ENCODE assay signal across 9 cellular contexts in the genomic region with DNA sequence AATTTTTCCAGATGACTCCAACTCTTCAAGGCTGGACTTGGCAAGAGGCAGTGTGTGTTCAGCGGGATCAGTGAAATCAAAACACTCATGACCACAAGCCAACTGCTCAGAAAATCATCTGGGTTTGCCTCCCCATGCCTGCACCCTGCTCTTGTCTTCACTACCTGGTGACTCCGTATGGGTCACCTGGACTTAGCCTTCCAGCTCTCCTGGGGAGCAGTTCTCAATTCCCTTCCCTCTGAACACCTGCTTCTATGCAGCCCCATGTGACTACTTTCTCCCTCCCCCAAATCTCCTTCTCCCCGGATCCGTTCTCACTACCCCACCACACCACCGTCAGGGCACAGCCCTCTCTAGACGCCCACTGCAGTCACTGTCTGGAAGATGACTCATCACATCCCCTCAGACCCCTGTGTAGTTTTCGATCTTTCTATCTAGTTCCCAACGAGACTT.
DNase-seq lines count a peak whose midpoint lies in the region; ATAC-seq lines count a peak whose summit lies in the region.
"Had no signal": no experiment of that assay in that cellular context is flagged by ENCODE, and none has a peak within 500 bp of the region (broad histone marks: within the 10 kb centered on the region; RNA-seq: fewer than 3 reads in every experiment).

No MANE protein-coding gene starts in this region.

- H3K4me3 Mint-ChIP-seq in activated naive CD8-positive, alpha-beta T cell treated with anti-CD3 and anti-CD28 coated beads, Interleukin-2, amount 50 U/mL, for 24 hours = no peak overlapping the region
- H3K4me3 Mint-ChIP-seq in stimulated activated naive CD8-positive, alpha-beta T cell treated with anti-CD3 and anti-CD28 coated beads, Interleukin-15, amount 100 ng/mL, for 72 hours = peak overlapping the region; percentile 26 to 49

- DNase-seq in activated gamma-delta T cell treated with anti-CD3 and anti-CD28 coated beads, Interleukin-2, amount 50 U/mL, for 16 hours (ENCODE audit: low read depth) = peak; percentile 22
- DNase-seq in activated gamma-delta T cell (lab: John Stamatoyannopoulos, UW) = no peak
- DNase-seq in activated naive CD8-positive, alpha-beta T cell treated with anti-CD3 and anti-CD28 coated beads, Interleukin-2, amount 50 U/mL, for 24 hours = peak; percentile 50
- peak in 1 of 2 donors; percentile 48 for DNase-seq in stimulated activated naive CD8-positive, alpha-beta T cell treated with anti-CD3 and anti-CD28 coated beads, Interleukin-15, amount 100 ng/mL, for 72 hours
- no peak for DNase-seq in dedifferentiated amniotic fluid mesenchymal stem cell (ENCODE audit: extremely low spot score)
- DNase-seq in NCI-H2029 (lab: John Stamatoyannopoulos, UW) = no peak
- DNase-seq in NCI-H1694 (lab: John Stamatoyannopoulos, UW) = no peak
- DNase-seq: NCI-H2227 treated with DMSO at 0.1 percent for 48 hours had no signal

- peak; percentile 53 for ATAC-seq in HG03103 (IDR thresholded peaks at IDR 0.05; ENCODE audit: low read depth, unreplicated experiment)
- ATAC-seq in activated naive CD8-positive, alpha-beta T cell treated with anti-CD3 and anti-CD28 coated beads, Interleukin-2, amount 50 U/mL, for 24 hours = peak; percentile 93
- ATAC-seq in stimulated activated naive CD8-positive, alpha-beta T cell treated with anti-CD3 and anti-CD28 coated beads, Interleukin-15, amount 100 ng/mL, for 72 hours = peak; percentile 82

- H3K27me3 Mint-ChIP-seq in activated naive CD8-positive, alpha-beta T cell treated with anti-CD3 and anti-CD28 coated beads, Interleukin-2, amount 50 U/mL, for 24 hours = peaks cover 2% of the 10 kb centered on the region
- H3K27me3 Mint-ChIP-seq in stimulated activated naive CD8-positive, alpha-beta T cell treated with anti-CD3 and anti-CD28 coated beads, Interleukin-15, amount 100 ng/mL, for 72 hours = peaks cover 11% of the 10 kb centered on the region

- peaks cover 2% of the 10 kb centered on the region for H3K36me3 Mint-ChIP-seq in activated naive CD8-positive, alpha-beta T cell treated with anti-CD3 and anti-CD28 coated beads, Interleukin-2, amount 50 U/mL, for 24 hours (ENCODE audit: low read depth)

- H3K4me1 Mint-ChIP-seq in activated naive CD8-positive, alpha-beta T cell treated with anti-CD3 and anti-CD28 coated beads, Interleukin-2, amount 50 U/mL, for 24 hours = peaks cover 33% of the 10 kb centered on the region
- peaks cover 34% of the 10 kb centered on the region for H3K4me1 Mint-ChIP-seq in stimulated activated naive CD8-positive, alpha-beta T cell treated with anti-CD3 and anti-CD28 coated beads, Interleukin-15, amount 100 ng/mL, for 72 hours

- peaks cover 3% of the 10 kb centered on the region for H3K9me3 Mint-ChIP-seq in activated naive CD8-positive, alpha-beta T cell treated with anti-CD3 and anti-CD28 coated beads, Interleukin-2, amount 50 U/mL, for 24 hours
- no peaks in the 10 kb centered on the region for H3K9me3 Mint-ChIP-seq in stimulated activated naive CD8-positive, alpha-beta T cell treated with anti-CD3 and anti-CD28 coated beads, Interleukin-15, amount 100 ng/mL, for 72 hours

- peak overlapping the region; percentile 73 for H3K27ac Mint-ChIP-seq in activated naive CD8-positive, alpha-beta T cell treated with anti-CD3 and anti-CD28 coated beads, Interleukin-2, amount 50 U/mL, for 24 hours
- peak overlapping the region in 1 of 2 donors; percentile 81 for H3K27ac Mint-ChIP-seq in stimulated activated naive CD8-positive, alpha-beta T cell treated with anti-CD3 and anti-CD28 coated beads, Interleukin-15, amount 100 ng/mL, for 72 hours

Comparison
In these comparisons a context has a peak if more than half of its experiments do, and no peak if none do; other contexts are left out.
1. DNase-seq: peak in activated gamma-delta T cell treated with anti-CD3 and anti-CD28 coated beads, Interleukin-2, amount 50 U/mL, for 16 hours (single experiment) and activated naive CD8-positive, alpha-beta T cell treated with anti-CD3 and anti-CD28 coated beads, Interleukin-2, amount 50 U/mL, for 24 hours (single experiment); none in activated gamma-delta T cell (single experiment), dedifferentiated amniotic fluid mesenchymal stem cell (single experiment), NCI-H2029 (single experiment) and NCI-H1694 (single experiment).
2. Peak in every context shown above with its lines, with median percentiles within 50 percentile points of each other: ATAC-seq.